28 cellular contexts compared by ENCODE assay signal in genomic region chr12:19959353-19959752, GRCh38.
A peak's percentile ranks its signal among the peaks of the same experiment; 100 is the strongest.
DNase-seq lines count a peak whose midpoint lies in the region; ATAC-seq and TF ChIP-seq lines count a peak whose summit lies in the region.
"Had no signal": no experiment of that assay in that cellular context is flagged by ENCODE, and none has a peak within 500 bp of the region (broad histone marks: within the 10 kb centered on the region; RNA-seq: fewer than 3 reads in every experiment).

No MANE protein-coding gene starts in this region.

- H3K9me3 Mint-ChIP-seq in activated T-cell treated with anti-CD3 and anti-CD28 coated beads, Interleukin-2, amount 50 U/mL, for 72 hours, result peaks cover 0 to 2% of the 10 kb centered on the region in 2 donors
- no peaks in the 10 kb centered on the region for H3K9me3 Mint-ChIP-seq in CD4-positive, alpha-beta T cell
- H3K9me3 Mint-ChIP-seq: activated naive CD8-positive, alpha-beta T cell treated with anti-CD3 and anti-CD28 coated beads, Interleukin-2, amount 10 ng/mL, durations not matched to agents 7 days and 5 days; activated T-cell treated with anti-CD3 and anti-CD28 coated beads, Interleukin-2, amount 50 U/mL, for 24 hours had no signal

- ATAC-seq in activated T-cell treated with anti-CD3 and anti-CD28 coated beads, Interleukin-2, amount 50 U/mL, for 72 hours (replicated peaks in 1 of 2), result no peak
- ATAC-seq in CD4-positive, alpha-beta T cell (ENCODE audit: poor library complexity), result no peak
- ATAC-seq: left lung, pancreas, T-helper 17 cell had no signal

- no peaks in the 10 kb centered on the region for H3K36me3 Mint-ChIP-seq in activated T-cell treated with anti-CD3 and anti-CD28 coated beads, Interleukin-2, amount 50 U/mL, for 72 hours (ENCODE audit: insufficient read depth in 2 of 2)
- H3K36me3 Mint-ChIP-seq in CD4-positive, alpha-beta T cell (ENCODE audit: low read depth), result no peaks in the 10 kb centered on the region
- H3K36me3 Mint-ChIP-seq: activated naive CD8-positive, alpha-beta T cell treated with anti-CD3 and anti-CD28 coated beads, Interleukin-2, amount 10 ng/mL, durations not matched to agents 7 days and 5 days had no signal

- TF ChIP-seq CTCF in CD4-positive, alpha-beta T cell (IDR thresholded peaks at IDR 0.05), result no peak

- H3K4me3 Mint-ChIP-seq in activated T-cell treated with anti-CD3 and anti-CD28 coated beads, Interleukin-2, amount 50 U/mL, for 72 hours, result no peak overlapping the region
- no peak overlapping the region for H3K4me3 Mint-ChIP-seq in CD4-positive, alpha-beta T cell
- H3K4me3 Mint-ChIP-seq: activated naive CD8-positive, alpha-beta T cell treated with anti-CD3 and anti-CD28 coated beads, Interleukin-2, amount 10 ng/mL, durations not matched to agents 7 days and 5 days; activated T-cell treated with anti-CD3 and anti-CD28 coated beads, Interleukin-2, amount 50 U/mL, for 24 hours; B cell; T-helper 17 cell had no signal

- no peaks in the 10 kb centered on the region for H3K4me1 Mint-ChIP-seq in activated T-cell treated with anti-CD3 and anti-CD28 coated beads, Interleukin-2, amount 50 U/mL, for 72 hours (ENCODE audit: low read depth)
- H3K4me1 Mint-ChIP-seq in CD4-positive, alpha-beta T cell (ENCODE audit: low read depth), result no peaks in the 10 kb centered on the region
- H3K4me1 Mint-ChIP-seq: activated naive CD8-positive, alpha-beta T cell treated with anti-CD3 and anti-CD28 coated beads, Interleukin-2, amount 10 ng/mL, durations not matched to agents 7 days and 5 days; B cell; T-helper 17 cell had no signal

- H3K27me3 ChIP-seq in CD4-positive, alpha-beta T cell (ENCODE audit: control insufficient read depth, insufficient read depth, low read length), result no peaks in the 10 kb centered on the region
- H3K27me3 ChIP-seq: esophagus muscularis mucosa, left lung, pancreas, suprapubic skin had no signal

- H3K27ac Mint-ChIP-seq in activated T-cell treated with anti-CD3 and anti-CD28 coated beads, Interleukin-2, amount 50 U/mL, for 72 hours, result no peak overlapping the region
- H3K27ac Mint-ChIP-seq in CD4-positive, alpha-beta T cell, result no peak overlapping the region
- H3K27ac Mint-ChIP-seq: activated naive CD8-positive, alpha-beta T cell treated with anti-CD3 and anti-CD28 coated beads, Interleukin-2, amount 10 ng/mL, durations not matched to agents 7 days and 5 days; activated T-cell treated with anti-CD3 and anti-CD28 coated beads, Interleukin-2, amount 50 U/mL, for 24 hours; B cell; T-helper 17 cell had no signal

- H3K27me3 Mint-ChIP-seq in activated T-cell treated with anti-CD3 and anti-CD28 coated beads, Interleukin-2, amount 50 U/mL, for 72 hours (ENCODE audit: low read depth), result no peaks in the 10 kb centered on the region
- no peaks in the 10 kb centered on the region for H3K27me3 Mint-ChIP-seq in CD4-positive, alpha-beta T cell
- H3K27me3 Mint-ChIP-seq: activated naive CD8-positive, alpha-beta T cell treated with anti-CD3 and anti-CD28 coated beads, Interleukin-2, amount 10 ng/mL, durations not matched to agents 7 days and 5 days; activated T-cell treated with anti-CD3 and anti-CD28 coated beads, Interleukin-2, amount 50 U/mL, for 24 hours; B cell had no signal

- intact Hi-C loops in CD4-positive, alpha-beta T cell (cut with DNase I, micrococcal nuclease), result no loop called here

- POLR2A ChIA-PET in CD4-positive, alpha-beta T cell (lab: Charles Lee), result no interaction called here

- CTCF ChIA-PET in CD4-positive, alpha-beta T cell (lab: Charles Lee), result no interaction called here

- DNase-seq in AG08395 (ENCODE audit: low spot score) (peak; percentile 6), LHCN-M2 (ENCODE audit: low read depth) (peak; percentile 44), dermis microvascular lymphatic vessel endothelial cell (ENCODE audit: low read depth in 2 of 2) (peak; percentile 84 to 85), lung microvascular endothelial cell (ENCODE audit: low read depth in 2 of 2) (peak; percentile 84 to 93)
- DNase-seq in activated T-cell treated with anti-CD3 and anti-CD28 coated beads, Interleukin-2, amount 50 U/mL, for 72 hours, result no peak
- no peak for DNase-seq in CD4-positive, alpha-beta T cell
- DNase-seq in NK-92 treated with Interleukin-12 subunit alpha and Interleukin-12 subunit beta, amount 100 ng/mL, for 24 hours (lab: John Stamatoyannopoulos, UW), result no peak
- no peak for DNase-seq in stimulated activated CD4-positive, alpha-beta T cell treated with anti-CD3 and anti-CD28 coated beads, Interleukin-15, amount 100 ng/mL, for 24 hours
- DNase-seq: activated gamma-delta T cell; activated naive CD8-positive, alpha-beta T cell treated with anti-CD3 and anti-CD28 coated beads, Interleukin-2, amount 10 ng/mL, durations not matched to agents 7 days and 5 days; activated T-cell treated with anti-CD3 and anti-CD28 coated beads, Interleukin-2, amount 50 U/mL, for 24 hours; cortex of kidney; DMS 273 treated with DMSO at 0.1 percent for 48 hours; H7; left lung; mesendoderm; NCI-H1694 treated with DMSO at 0.1 percent for 48 hours; NCI-H446 treated with DMSO at 0.1 percent for 48 hours; NCI-H774; pancreas; retina; RPMI8226; small intestine; stimulated activated naive CD4-positive, alpha-beta T cell treated with Interleukin-2 at 50 U/mL for 16 hours; T-helper 17 cell had no signal

- H3K27ac ChIP-seq in CD4-positive, alpha-beta T cell (ENCODE audit: low read depth, low read length), result no peak overlapping the region
- H3K27ac ChIP-seq: esophagus muscularis mucosa, left lung, pancreas, suprapubic skin had no signal

- H3K9me3 ChIP-seq in CD4-positive, alpha-beta T cell (ENCODE audit: control insufficient read depth, low read length), result no peaks in the 10 kb centered on the region
- H3K9me3 ChIP-seq: esophagus muscularis mucosa, left lung, pancreas, suprapubic skin had no signal

Comparison
In these comparisons a context has a peak if more than half of its experiments do, and no peak if none do; other contexts are left out.
1. DNase-seq: peak in AG08395 (single experiment), LHCN-M2 (single experiment), dermis microvascular lymphatic vessel endothelial cell (2 of 2) and lung microvascular endothelial cell (2 of 2); none in activated T-cell treated with anti-CD3 and anti-CD28 coated beads, Interleukin-2, amount 50 U/mL, for 72 hours (0 of 2), CD4-positive, alpha-beta T cell (0 of 10), NK-92 treated with Interleukin-12 subunit alpha and Interleukin-12 subunit beta, amount 100 ng/mL, for 24 hours (single experiment) and stimulated activated CD4-positive, alpha-beta T cell treated with anti-CD3 and anti-CD28 coated beads, Interleukin-15, amount 100 ng/mL, for 24 hours (single experiment).